In genomic region chr14:75063491-75064204, GRCh38 we compare ENCODE assay signal across 8 cellular contexts. TPM values are rescaled to one million over a fixed set of nuclear protein-coding genes. Genes with fewer than 3 reads are reported as not detected.
DNase-seq lines count a peak whose midpoint lies in the region; ATAC-seq, FAIRE-seq and TF ChIP-seq lines count a peak whose summit lies in the region.

Gene ACYP1 (minus strand): TSS chr14:75064024. CDS start chr14:75063553, 471 bp downstream.

- peak; percentile 95 for ATAC-seq in HG03439 (IDR thresholded peaks at IDR 0.05; ENCODE audit: unreplicated experiment)

- H3K4me1 ChIP-seq in kidney (ENCODE audit: control insufficient read depth in 1 of 2, insufficient read depth in 1 of 2, low read depth in 1 of 2, low read length in 2 of 2), result peaks cover 4 to 7% of the 10 kb centered on the region in 2 donors

- H3K27ac ChIP-seq in kidney (ENCODE audit: low read depth in 2 of 2, low read length in 2 of 2), result peak within 1 kb of the TSS; percentile 32 to 60

- FAIRE-seq in kidney (lab: Jason Lieb, UNC), result no peak

- no peaks in the 10 kb centered on the region for H3K36me3 ChIP-seq in kidney (ENCODE audit: control insufficient read depth in 1 of 2, insufficient read depth in 2 of 2, low read length in 2 of 2)

- intact Hi-C loops in kidney (cut with DNase I), result no loop called here

- H3K4me3 ChIP-seq in kidney (ENCODE audit: low read length in 2 of 2), result peak within 1 kb of the TSS; percentile 94

- peak; percentile 94 for DNase-seq in Ammon's horn (ENCODE audit: low spot score)
- DNase-seq in GM19238 (ENCODE audit: insufficient read length, low spot score), result peak; percentile 74
- peak; percentile 76 for DNase-seq in NCI-H510A (lab: John Stamatoyannopoulos, UW)
- DNase-seq in activated CD4-positive, alpha-beta T cell treated with anti-CD3 and anti-CD28 coated beads for 1 hour, result peak; percentile 82
- DNase-seq in cerebellum (ENCODE audit: low spot score), result peak; percentile 97
- DNase-seq in kidney, result peak; percentile 97
- peak; percentile 70 to 80 for DNase-seq in stimulated activated CD4-positive, alpha-beta T cell treated with anti-CD3 and anti-CD28 coated beads, Interleukin-1b, Interleukin-23, amount 100 ng/mL, for 1 hour (ENCODE audit: low read depth in 2 of 2)

- peak within 1 kb of the TSS; percentile 72 to 83 for H3K9ac ChIP-seq in kidney (ENCODE audit: low read length in 2 of 2)

- no peaks in the 10 kb centered on the region for H3K9me3 ChIP-seq in kidney (ENCODE audit: control insufficient read depth in 1 of 2, low read length in 2 of 2)

- TF ChIP-seq CTCF in kidney (IDR thresholded peaks at IDR 0.05; ENCODE audit: borderline replicate concordance, extremely low read depth, insufficient read depth), result no peak

RNA-seq across cellular contexts. Expression of gene ACYP1, which starts in this region (rescaled TPM):
- total RNA-seq in cerebellum (45.1 TPM), kidney (20.6 TPM)
- polyA plus RNA-seq in kidney (ENCODE audit: insufficient read depth, low read depth, low replicate concordance), result 16.8 TPM

Comparison
In these comparisons a context has a peak if more than half of its experiments do, and no peak if none do; other contexts are left out.
1. Peak in every context shown above with its lines: DNase-seq, ATAC-seq, H3K4me3 ChIP-seq and H3K27ac ChIP-seq.